21 cellular contexts compared by ENCODE assay signal in the genomic region with DNA sequence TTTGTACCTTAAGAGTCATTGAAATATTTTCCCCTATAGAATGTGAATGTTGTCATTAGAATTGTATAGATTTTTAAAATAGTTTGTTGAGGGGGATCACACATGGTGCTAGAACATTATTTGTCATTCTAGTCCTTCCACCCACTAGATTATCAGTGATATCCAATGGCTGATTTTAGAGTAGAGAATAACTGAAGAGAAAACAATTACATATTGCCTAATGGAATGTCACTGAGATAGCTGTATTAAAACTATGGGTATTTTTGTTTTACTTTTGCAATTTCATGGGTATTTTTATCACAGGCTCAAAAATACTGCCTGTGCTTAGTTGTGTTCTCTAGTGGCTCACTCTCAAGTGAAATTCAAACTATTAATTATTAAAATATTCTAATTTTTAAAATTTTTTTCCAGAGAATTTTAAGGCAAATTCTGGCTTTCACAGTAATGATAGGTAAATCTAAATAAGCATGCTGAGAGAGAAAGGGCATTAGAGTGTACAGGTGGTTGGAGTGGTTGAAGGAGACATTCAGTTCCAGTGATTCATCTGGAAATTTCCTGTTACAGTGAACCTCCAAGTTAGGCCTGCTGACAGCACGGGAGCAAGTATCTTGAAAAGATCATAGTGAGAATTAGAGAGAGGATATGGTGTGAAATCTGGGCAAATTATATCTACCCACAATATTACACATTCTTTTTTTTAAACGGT.
A peak's percentile ranks its signal among the peaks of the same experiment; 100 is the strongest.
DNase-seq lines count a peak whose midpoint lies in the region; ATAC-seq, FAIRE-seq and TF ChIP-seq lines count a peak whose summit lies in the region.
"Had no signal": no experiment of that assay in that cellular context is flagged by ENCODE, and none has a peak within 500 bp of the region (broad histone marks: within the 10 kb centered on the region; RNA-seq: fewer than 3 reads in every experiment).

No MANE protein-coding gene starts in this region.

- H4K20me1 ChIP-seq in mammary epithelial cell (ENCODE audit: insufficient read depth, low read length), result no peaks in the 10 kb centered on the region

- no peak for TF ChIP-seq POLR2A in gastrocnemius medialis (IDR thresholded peaks at IDR 0.05)

- CTCF ChIA-PET in mammary epithelial cell (lab: Charles Lee; ENCODE audit: low non-redundant PET), result no interaction called here

- TF ChIP-seq CTCF in mammary epithelial cell (conservative IDR thresholded peaks at IDR 0.05 in 1 of 2, IDR thresholded peaks at IDR 0.05 in 1 of 2; ENCODE audit: extremely low read depth in 1 of 2, insufficient read depth in 1 of 2, low read depth in 1 of 2, low read length in 2 of 2), result no peak
- TF ChIP-seq CTCF in foreskin keratinocyte (conservative IDR thresholded peaks at IDR 0.05), result no peak
- no peak for TF ChIP-seq CTCF in gastrocnemius medialis (IDR thresholded peaks at IDR 0.05 in 4 of 5, conservative IDR thresholded peaks at IDR 0.05 in 1 of 5)

- no peak for FAIRE-seq in frontal cortex (lab: Jason Lieb, UNC)

- H3K4me3 ChIP-seq in mammary epithelial cell (replicated peaks in 1 of 3; ENCODE audit: insufficient read depth in 1 of 3, low read depth in 2 of 3, low read length in 3 of 3), result peak overlapping the region in 2 of 3 experiments; percentile 22 to 27
- H3K4me3 ChIP-seq in gastrocnemius medialis, result no peak overlapping the region
- H3K4me3 ChIP-seq: ascending aorta, left ventricle myocardium inferior, mucosa of descending colon, upper lobe of right lung had no signal

- peak overlapping the region; percentile 73 for H3K4me2 ChIP-seq in mammary epithelial cell (ENCODE audit: insufficient read depth, low read depth, low read length)
- H3K4me2 ChIP-seq: KMS-11 had no signal

- no peak overlapping the region for H2AFZ ChIP-seq in mammary epithelial cell (ENCODE audit: low read depth, low read length)

- dilution Hi-C loops in mammary epithelial cell (cut with HindIII; ENCODE audit: low sequenced_read_pairs), result no loop called here

- no TSS peak for BruUV-seq in mammary epithelial cell (replicated peaks; lab: Mats Ljungman, UMichigan)

- DNase-seq in NCI-H226 (peak; percentile 70), mammary epithelial cell (peak; percentile 85), foreskin keratinocyte (peak; percentile 35 to 80), gastrocnemius medialis (peak; percentile 5 to 15), NOMO-1 treated with dmso at 0.1 percent for 144 hours (lab: John Stamatoyannopoulos, UW; ENCODE audit: unreplicated experiment) (no peak), NCI-H187 (lab: John Stamatoyannopoulos, UW) (no peak), frontal cortex (ENCODE audit: low spot score in 2 of 2) (no peak)
- DNase-seq: activated naive CD4-positive, alpha-beta T cell treated with anti-CD3 and anti-CD28 coated beads, Interleukin-2, amount 50 U/mL, for 16 hours; activated T-cell treated with anti-CD3 and anti-CD28 coated beads, Interleukin-2, amount 50 U/mL, for 72 hours; AML-193; DMS79 treated with DMSO at 0.1 percent for 48 hours; left ventricle myocardium inferior; mucosa of descending colon; NCI-H1048; NCI-H2081 treated with DMSO at 0.1 percent for 48 hours; NCI-H510A; upper lobe of right lung had no signal

- WGBS in mammary epithelial cell (ENCODE audit: low coverage, missing lambda C conversion rate), result 3% methylated on average over 2 of the region's 2 CpGs

- H3K4me1 ChIP-seq in mammary epithelial cell (ENCODE audit: insufficient read depth, low read length) (peaks cover 18% of the 10 kb centered on the region), foreskin keratinocyte (peaks cover 3% of the 10 kb centered on the region), gastrocnemius medialis (no peaks in the 10 kb centered on the region)
- H3K4me1 ChIP-seq: ascending aorta, left ventricle myocardium inferior, upper lobe of right lung had no signal

- H3K9me3 ChIP-seq in mammary epithelial cell (replicated peaks; ENCODE audit: insufficient read depth, low read length) (no peaks in the 10 kb centered on the region), gastrocnemius medialis (no peaks in the 10 kb centered on the region)
- H3K9me3 ChIP-seq: ascending aorta, left ventricle myocardium inferior, mucosa of descending colon, upper lobe of right lung had no signal

- H3K27me3 ChIP-seq in mammary epithelial cell (ENCODE audit: insufficient read depth, low read length), result no peaks in the 10 kb centered on the region
- H3K27me3 ChIP-seq in foreskin keratinocyte, result no peaks in the 10 kb centered on the region
- no peaks in the 10 kb centered on the region for H3K27me3 ChIP-seq in gastrocnemius medialis
- H3K27me3 ChIP-seq: ascending aorta, neutrophil, upper lobe of right lung had no signal

- H3K27ac ChIP-seq in mammary epithelial cell (ENCODE audit: insufficient read depth, low read depth, low read length) (peak overlapping the region; percentile 85), foreskin keratinocyte (no peak overlapping the region), gastrocnemius medialis (peak overlapping the region in 3 of 4 donors; percentile 22 to 67 (median 36))
- H3K27ac ChIP-seq: ascending aorta, KMS-11, left ventricle myocardium inferior, neutrophil, upper lobe of right lung had no signal

- intact Hi-C loops in mammary epithelial cell (cut with micrococcal nuclease) (no loop called here), gastrocnemius medialis (cut with DNase I; ENCODE audit: low total_unique reads) (no loop called here)

- H3K9ac ChIP-seq in mammary epithelial cell (ENCODE audit: insufficient read depth, low read length), result no peak overlapping the region
- H3K9ac ChIP-seq: KMS-11 had no signal

- in situ Hi-C loops in mammary epithelial cell (cut with MboI; ENCODE audit: low sequenced_read_pairs in 2 of 2), result no loop called here
- in situ Hi-C loops in gastrocnemius medialis (cut with MboI; ENCODE audit: low sequenced_read_pairs in 4 of 4), result no loop called here

- H3K36me3 ChIP-seq in mammary epithelial cell (ENCODE audit: insufficient read depth, low read length) (no peaks in the 10 kb centered on the region), gastrocnemius medialis (no peaks in the 10 kb centered on the region)
- H3K36me3 ChIP-seq: ascending aorta, left ventricle myocardium inferior, neutrophil, upper lobe of right lung had no signal

- no peaks in the 10 kb centered on the region for H3K79me2 ChIP-seq in mammary epithelial cell (ENCODE audit: insufficient read depth, low read length)

- ATAC-seq in foreskin keratinocyte (peak; percentile 90), gastrocnemius medialis (peak; percentile 98), GM18502 (IDR thresholded peaks at IDR 0.05; ENCODE audit: poor library complexity, unreplicated experiment) (no peak)
- ATAC-seq: activated T-cell treated with anti-CD3 and anti-CD28 coated beads, Interleukin-2, amount 50 U/mL, for 72 hours; mucosa of descending colon; upper lobe of right lung had no signal

Comparison
In these comparisons a context has a peak if more than half of its experiments do, and no peak if none do; other contexts are left out.
1. DNase-seq: peak in NCI-H226 (single experiment), mammary epithelial cell (single experiment), foreskin keratinocyte (2 of 2) and gastrocnemius medialis (2 of 2); none in NOMO-1 treated with dmso at 0.1 percent for 144 hours (single experiment), NCI-H187 (0 of 2) and frontal cortex (0 of 2).
2. H3K4me3 ChIP-seq: peak in mammary epithelial cell (2 of 3); none in gastrocnemius medialis (0 of 4).